Comparison of ENCODE assay signal across 1 cellular context in genomic region chr16:89113661-89114060, GRCh38.
TF ChIP-seq lines count a peak whose summit lies in the region.

No MANE protein-coding gene starts in this region.

TF ChIP-seq in HepG2, 621 proteins besides CTCF, POLR2A, EP300 and RAD21:
- TF ChIP-seq ZNF772 (CRISPR knock-in tag; IDR thresholded peaks at IDR 0.05) (no peak), ZNF292 (CRISPR knock-in tag; IDR thresholded peaks at IDR 0.05; ENCODE audit: borderline replicate concordance, low read depth) (no peak), ZNF678 (CRISPR knock-in tag; IDR thresholded peaks at IDR 0.05) (no peak), KDM1A (CRISPR knock-in tag; IDR thresholded peaks at IDR 0.05) (no peak), RBFOX2 (IDR thresholded peaks at IDR 0.05; ENCODE audit: low read depth, low read length) (peak; percentile 13; the same call in 1 of the 2 replicates)
TF ChIP-seq in HepG2: peak in this region for 1.
